29 cellular contexts compared by ENCODE assay signal in the genomic region with DNA sequence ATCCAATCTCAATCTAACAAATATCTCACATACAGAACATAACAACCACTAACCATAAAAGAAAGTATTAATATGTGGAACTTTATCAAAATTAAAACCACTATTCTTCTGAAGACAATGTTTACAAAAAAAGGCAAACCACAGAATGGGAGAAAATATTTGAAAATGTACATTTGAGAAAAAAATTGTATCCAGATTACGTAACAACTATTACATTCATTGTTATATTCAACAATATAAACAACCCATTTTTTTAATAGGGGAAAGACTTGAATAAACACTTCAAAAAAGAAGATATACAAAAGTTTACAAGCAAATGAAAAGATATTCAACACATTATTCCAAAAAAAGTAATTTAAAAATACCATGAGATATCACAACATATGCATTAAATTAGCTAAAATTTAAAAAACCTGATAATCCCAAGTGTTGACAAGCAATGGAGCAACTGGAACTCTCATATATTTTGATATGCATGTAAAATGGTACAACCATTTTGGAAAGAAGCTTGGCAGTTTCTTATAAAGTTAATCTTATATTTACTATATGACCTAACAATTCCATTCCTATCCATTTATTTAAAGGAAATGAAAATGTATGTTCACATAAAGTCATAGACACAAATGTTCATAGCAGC.
"Had no signal": no experiment of that assay in that cellular context is flagged by ENCODE, and none has a peak within 500 bp of the region (broad histone marks: within the 10 kb centered on the region; RNA-seq: fewer than 3 reads in every experiment).

No MANE protein-coding gene starts in this region.

- DNase-seq: hippocampal formation; left colon; left lung; lower lobe of right lung; mammary epithelial cell; mesenchymal stem cell; naive B cell; natural killer cell; nephron progenitor cell; occipital lobe; spleen; stimulated activated CD4-positive, alpha-beta T cell treated with anti-CD3 and anti-CD28 coated beads, Interleukin-4, amount 100 ng/mL, for 24 hours; stimulated activated naive CD4-positive, alpha-beta T cell; tibial artery; trophoblast cell; upper lobe of right lung had no signal

- H3K27ac ChIP-seq: left lung, lower lobe of right lung, neural progenitor cell, neutrophil, right atrium auricular region, skin epidermis, spleen, suprapubic skin, thoracic aorta, tibial artery, upper lobe of right lung had no signal

- ATAC-seq: left colon; left lung; lower lobe of right lung; natural killer cell; sciatic nerve; stimulated activated effector memory CD8-positive, alpha-beta T cell treated with anti-CD3 and anti-CD28 coated beads, Interleukin-12 subunit alpha, Interleukin-12 subunit beta, amount 100 ng/mL, for 72 hours; upper lobe of right lung had no signal

- H3K36me3 ChIP-seq: left lung, lower lobe of right lung, neural progenitor cell, neutrophil, right atrium auricular region, spleen, suprapubic skin, thoracic aorta, tibial artery, upper lobe of right lung had no signal

- H3K27me3 Mint-ChIP-seq: progenitor cell of endocrine pancreas had no signal

- H3K27ac Mint-ChIP-seq: mesothelial cell of epicardium; naive B cell; natural killer cell; nephron progenitor cell; neural progenitor cell; progenitor cell of endocrine pancreas; stimulated activated effector memory CD8-positive, alpha-beta T cell treated with anti-CD3 and anti-CD28 coated beads, Interleukin-12 subunit alpha, Interleukin-12 subunit beta, amount 100 ng/mL, for 72 hours; stimulated activated naive CD8-positive, alpha-beta T cell treated with anti-CD3 and anti-CD28 coated beads, Interleukin-15, Interleukin-2, amounts not matched to agents 100 ng/mL and 50 ng/mL, for 24 hours had no signal

- H3K9ac ChIP-seq: neural progenitor cell had no signal

- H3K4me3 Mint-ChIP-seq: mesothelial cell of epicardium; naive B cell; natural killer cell; nephron progenitor cell; neural progenitor cell; stimulated activated effector memory CD8-positive, alpha-beta T cell treated with anti-CD3 and anti-CD28 coated beads, Interleukin-12 subunit alpha, Interleukin-12 subunit beta, amount 100 ng/mL, for 72 hours; stimulated activated naive CD8-positive, alpha-beta T cell treated with anti-CD3 and anti-CD28 coated beads, Interleukin-15, Interleukin-2, amounts not matched to agents 100 ng/mL and 50 ng/mL, for 24 hours had no signal

- H3K9me3 ChIP-seq: neutrophil, suprapubic skin, thoracic aorta, upper lobe of right lung had no signal

- FAIRE-seq: keratinocyte, urothelium cell line had no signal

- H3K4me3 ChIP-seq: left lung, lower lobe of right lung, neural progenitor cell, right atrium auricular region, skin epidermis, spleen, suprapubic skin, thoracic aorta, tibial artery, upper lobe of right lung had no signal

- H3K27me3 ChIP-seq: neural progenitor cell, right atrium auricular region, suprapubic skin, tibial artery, upper lobe of right lung had no signal

- H3K36me3 Mint-ChIP-seq: natural killer cell; neural progenitor cell; stimulated activated effector memory CD8-positive, alpha-beta T cell treated with anti-CD3 and anti-CD28 coated beads, Interleukin-12 subunit alpha, Interleukin-12 subunit beta, amount 100 ng/mL, for 72 hours had no signal

- H3K9me3 Mint-ChIP-seq: natural killer cell; stimulated activated effector memory CD8-positive, alpha-beta T cell treated with anti-CD3 and anti-CD28 coated beads, Interleukin-12 subunit alpha, Interleukin-12 subunit beta, amount 100 ng/mL, for 72 hours had no signal
